8 cellular contexts compared by ENCODE assay signal in genomic region chr10:119726291-119727261, GRCh38. TPM values are rescaled to one million over a fixed set of nuclear protein-coding genes. Genes with fewer than 3 reads are reported as not detected.
DNase-seq lines count a peak whose midpoint lies in the region; ATAC-seq, FAIRE-seq and TF ChIP-seq lines count a peak whose summit lies in the region.

No MANE protein-coding gene starts in this region.

- H3K9me3 ChIP-seq in K562 (replicated peaks; ENCODE audit: control insufficient read depth, insufficient read depth, low read depth, low read length): no peaks in the 10 kb centered on the region
- no peaks in the 10 kb centered on the region for H3K9me3 ChIP-seq in right lobe of liver

- H3K27ac Mint-ChIP-seq in stimulated activated naive CD8-positive, alpha-beta T cell treated with anti-CD3 and anti-CD28 coated beads, Interleukin-15, amount 100 ng/mL, for 72 hours: peak overlapping the region; percentile 71 to 92

- H3K27me3 ChIP-seq in K562 (ENCODE audit: control insufficient read depth in 2 of 2, insufficient read depth in 2 of 2, low read length in 2 of 2): no peaks in the 10 kb centered on the region
- H3K27me3 ChIP-seq in right lobe of liver: no peaks in the 10 kb centered on the region

- no peak for TF ChIP-seq CTCF in K562 (IDR thresholded peaks at IDR 0.05 in 2 of 3, conservative IDR thresholded peaks at IDR 0.05 in 1 of 3; ENCODE audit: insufficient read depth in 2 of 3, low read depth in 1 of 3, low read length in 3 of 3)
- TF ChIP-seq CTCF in right lobe of liver (IDR thresholded peaks at IDR 0.05): no peak

- H3K4me3 Mint-ChIP-seq in stimulated activated naive CD8-positive, alpha-beta T cell treated with anti-CD3 and anti-CD28 coated beads, Interleukin-15, amount 100 ng/mL, for 72 hours: peak overlapping the region; percentile 75 to 92

- intact Hi-C loops in K562 (cut with micrococcal nuclease): loop anchor here (5.0 kb wide), 2 partner anchors 39 to 129 kb away; partner anchors contain the start of gene TIAL1
- intact Hi-C loops in right lobe of liver (cut with DNase I): no loop called here

- POLR2A ChIA-PET in K562 (lab: Yijun Ruan, JAX): interaction anchor here (0.6 to 1.4 kb wide), 9 partner anchors 8 to 1272 kb away, joined by 3 to 6 read pairs (median 3); no protein-coding TSS in a partner anchor

- H3K36me3 ChIP-seq in K562 (ENCODE audit: control insufficient read depth, insufficient read depth, low read length) (no peaks in the 10 kb centered on the region), right lobe of liver (no peaks in the 10 kb centered on the region)

- no peak for TF ChIP-seq RAD21 in K562 (CRISPR knock-in tag; conservative IDR thresholded peaks at IDR 0.05 in 1 of 2, IDR thresholded peaks at IDR 0.05 in 1 of 2)

- H3K4me1 Mint-ChIP-seq in stimulated activated naive CD8-positive, alpha-beta T cell treated with anti-CD3 and anti-CD28 coated beads, Interleukin-15, amount 100 ng/mL, for 72 hours: peaks cover 64% of the 10 kb centered on the region

- no peaks in the 10 kb centered on the region for H3K9me1 ChIP-seq in K562 (ENCODE audit: control insufficient read depth, insufficient read depth, low read length)

- in situ Hi-C loops in K562 (cut with MboI): no loop called here

- H3K4me3 ChIP-seq in K562 (peak overlapping the region; percentile 86), right lobe of liver (peak overlapping the region; percentile 67 to 90 (median 89))

- ATAC-seq in GM19395 (IDR thresholded peaks at IDR 0.05; ENCODE audit: unreplicated experiment) (peak; percentile 50), K562 (no peak), right lobe of liver (peak; percentile 0 to 4 (median 0)), HG02588 (IDR thresholded peaks at IDR 0.05; ENCODE audit: unreplicated experiment) (no peak)
- ATAC-seq in stimulated activated naive CD8-positive, alpha-beta T cell treated with anti-CD3 and anti-CD28 coated beads, Interleukin-15, amount 100 ng/mL, for 72 hours: peak; percentile 32

- peaks cover 4 to 7% of the 10 kb centered on the region in 2 donors for H3K9me3 Mint-ChIP-seq in stimulated activated naive CD8-positive, alpha-beta T cell treated with anti-CD3 and anti-CD28 coated beads, Interleukin-15, amount 100 ng/mL, for 72 hours

- peak overlapping the region; percentile 52; the same call in 2 of the 3 replicates for H3K27ac ChIP-seq in K562 (ENCODE audit: extremely low read depth, low read depth, low read length)
- H3K27ac ChIP-seq in right lobe of liver: peak overlapping the region; percentile 47 to 63 (median 63)

- DNase-seq in NCI-H2171 treated with DMSO at 0.1 percent for 48 hours (lab: John Stamatoyannopoulos, UW) (peak; percentile 22), K562 (ENCODE audit: extremely low read depth in 1 of 4, low spot score in 3 of 4) (peak in 2 of 4 experiments; percentile 56 to 61), right lobe of liver (no peak), NCI-H748 (lab: John Stamatoyannopoulos, UW; ENCODE audit: unreplicated experiment) (no peak), LoVo (ENCODE audit: low spot score) (no peak)
- no peak for DNase-seq in stimulated activated naive CD8-positive, alpha-beta T cell treated with anti-CD3 and anti-CD28 coated beads, Interleukin-15, amount 100 ng/mL, for 72 hours

- peak overlapping the region; percentile 80 for H3K4me2 ChIP-seq in K562 (ENCODE audit: insufficient read depth, low read length)

- TF ChIP-seq POLR2A in K562 (conservative IDR thresholded peaks at IDR 0.05) (no peak), right lobe of liver (IDR thresholded peaks at IDR 0.05) (no peak)

- peak overlapping the region; percentile 74 for H2AFZ ChIP-seq in K562 (ENCODE audit: low read depth, low read length)

- peak overlapping the region; percentile 54 to 89; a peak in 3 of 4 replicates for H3K9ac ChIP-seq in K562 (ENCODE audit: insufficient read depth in 1 of 2, low read depth in 2 of 2, low read length in 2 of 2)

- TF ChIP-seq EP300 in K562 (IDR thresholded peaks at IDR 0.05; ENCODE audit: low read length): no peak

- H3K79me2 ChIP-seq in K562 (ENCODE audit: control insufficient read depth, insufficient read depth, low read length): peaks cover 14% of the 10 kb centered on the region; the same call in 2 of the 3 replicates

- CTCF ChIA-PET in K562 (lab: Yijun Ruan, JAX; ENCODE audit: low intra/inter-chr PET ratio): no interaction called here

- no TSS peak for BruUV-seq in K562 (replicated peaks; lab: Mats Ljungman, UMichigan)

- FAIRE-seq in K562 (lab: Jason Lieb, UNC): no peak

- no peaks in the 10 kb centered on the region for H3K27me3 Mint-ChIP-seq in stimulated activated naive CD8-positive, alpha-beta T cell treated with anti-CD3 and anti-CD28 coated beads, Interleukin-15, amount 100 ng/mL, for 72 hours

- H4K20me1 ChIP-seq in K562 (replicated peaks; ENCODE audit: control insufficient read depth, insufficient read depth, low read length): no peaks in the 10 kb centered on the region

- H3K4me1 ChIP-seq in K562 (replicated peaks in 1 of 2; ENCODE audit: control insufficient read depth in 2 of 2, insufficient read depth in 2 of 2, low read length in 2 of 2) (peaks cover 13 to 18% of the 10 kb centered on the region in 2 experiments), right lobe of liver (peaks cover 0 to 3% (median 0%) of the 10 kb centered on the region in 4 donors)

- WGBS in K562 (ENCODE audit: insufficient coverage, low coverage, missing lambda C conversion rate): 34% methylated on average over 23 of the region's 57 CpGs
- 45% methylated on average over 12 of the region's 57 CpGs for WGBS in right lobe of liver (ENCODE audit: insufficient coverage, low coverage, low lambda C conversion rate, missing lambda C conversion rate)

TF ChIP-seq in K562, 482 proteins besides CTCF, POLR2A, EP300 and RAD21 (continues in another document):
- TF ChIP-seq THRB (CRISPR knock-in tag; conservative IDR thresholded peaks at IDR 0.05) (no peak), CEBPB (tag; IDR thresholded peaks at IDR 0.05) (no peak), EHMT2 (IDR thresholded peaks at IDR 0.05) (no peak), MCM7 (IDR thresholded peaks at IDR 0.05) (no peak)

RNA-seq across cellular contexts. Expression of gene INPP5F, which starts 0.7 kb away (rescaled TPM):
- 8.9 and 19.4 TPM in 2 replicates for total RNA-seq in K562 (2011; cell fraction: chromatin; rRNA removed; ENCODE audit: low replicate concordance)
- 2.9 and 3.0 TPM in 2 replicates for total RNA-seq in K562 (2011; cell fraction: nucleolus; rRNA removed)
- total RNA-seq in K562 (2011; cell fraction: nucleoplasm; rRNA removed): 6.8 and 9.2 TPM in 2 replicates
- total RNA-seq in K562 (2014; rRNA removed) (3.3 and 3.7 TPM in 2 replicates), K562 (2014; rRNA removed; fragmentation: Illumina TruSeq; extraction: Trizol) (5.6 and 7.3 TPM in 2 replicates), K562 (2015; rRNA removed; fragmentation: Illumina TruSeq; extraction: Trizol) (5.3 and 5.9 TPM in 2 replicates), K562 (2021) (5.4 and 6.3 TPM in 2 replicates), right lobe of liver (1 to 10 TPM; 2.0 to 3.9 (median 2.5) TPM)
- polyA plus RNA-seq in K562 (2011; rRNA removed) (5.0 and 6.4 TPM in 2 replicates), K562 (2014; fragmentation: Illumina TruSeq; extraction: Trizol) (5.7 and 6.0 TPM in 2 replicates), K562 (2014; fragmentation: Nextera tagmentation; extraction: Ambion mirVana) (1 to 10 TPM; 1.6 to 1.7 TPM), K562 (2014; rRNA removed) (5.7 and 6.1 TPM in 2 replicates)
- 1.8 and 3.4 TPM in 2 replicates for polyA plus RNA-seq in K562 (2011; cell fraction: cytosol; rRNA removed)
- polyA plus RNA-seq in K562 (2011; cell fraction: nucleus; rRNA removed): 5.3 and 5.7 TPM in 2 replicates
- polyA plus RNA-seq in K562 (2012): 4.1 and 5.4 TPM in 2 replicates
- polyA minus RNA-seq in K562 (2011; rRNA and poly(A)+ RNA removed): 6.6 and 9.7 TPM in 2 replicates
- polyA minus RNA-seq in K562 (2011; cell fraction: cytosol; rRNA and poly(A)+ RNA removed): 3.0 and 3.6 TPM in 2 replicates
- polyA minus RNA-seq in K562 (2011; cell fraction: nucleus; rRNA and poly(A)+ RNA removed): 4.0 and 10.0 TPM in 2 replicates

Comparison
In these comparisons a context has a peak if more than half of its experiments do, and no peak if none do; other contexts are left out.
1. ATAC-seq: peak in GM19395 (single experiment), right lobe of liver (4 of 4) and stimulated activated naive CD8-positive, alpha-beta T cell treated with anti-CD3 and anti-CD28 coated beads, Interleukin-15, amount 100 ng/mL, for 72 hours (single experiment); none in K562 (single experiment) and HG02588 (single experiment).